ENCODE assay signal across 23 cellular contexts in genomic region chr13:60326273-60326672, GRCh38.
DNase-seq lines count a peak whose midpoint lies in the region; FAIRE-seq and TF ChIP-seq lines count a peak whose summit lies in the region.
"Had no signal": no experiment of that assay in that cellular context is flagged by ENCODE, and none has a peak within 500 bp of the region (broad histone marks: within the 10 kb centered on the region; RNA-seq: fewer than 3 reads in every experiment).

No MANE protein-coding gene starts in this region.

- no peak overlapping the region for H3K23ac ChIP-seq in mesendoderm (ENCODE audit: low read length)

- no peak overlapping the region for H4K5ac ChIP-seq in mesendoderm (ENCODE audit: low read length)

- no peaks in the 10 kb centered on the region for H3K4me1 ChIP-seq in mesendoderm (ENCODE audit: control insufficient read depth, low read depth, low read length)
- H3K4me1 ChIP-seq: lower lobe of right lung, prostate gland had no signal

- no peak overlapping the region for H3K56ac ChIP-seq in mesendoderm (ENCODE audit: low read length)

- DNase-seq in GM12891 (ENCODE audit: insufficient read length, low spot score): no peak
- DNase-seq in HT-29 (ENCODE audit: low spot score): peak; percentile 21
- DNase-seq in RKO (ENCODE audit: low spot score): peak; percentile 20
- peak; percentile 32 for DNase-seq in mesendoderm
- DNase-seq in head of caudate nucleus: no peak
- no peak for DNase-seq in NCI-H1105 (lab: John Stamatoyannopoulos, UW)
- no peak for DNase-seq in GM19239 (ENCODE audit: insufficient read length, low spot score)
- DNase-seq: activated CD4-positive, alpha-beta memory T cell treated with anti-CD3 and anti-CD28 coated beads, Interleukin-2, amount 10 ng/mL, durations not matched to agents 7 days and 5 days; activated CD4-positive, CD25-positive, alpha-beta regulatory T cell; activated effector memory CD4-positive, alpha-beta T cell treated with anti-CD3 and anti-CD28 coated beads, Interleukin-2, amount 50 U/mL, for 16 hours; brain microvascular endothelial cell; CD4-positive, alpha-beta memory T cell; effector memory CD8-positive, alpha-beta T cell; GM23248; lower lobe of right lung; NCI-H1092; NCI-H2029; RPMI8226; small intestine; stimulated activated naive CD4-positive, alpha-beta T cell had no signal

- intact Hi-C loops in head of caudate nucleus (cut with DNase I): no loop called here

- no peaks in the 10 kb centered on the region for H3K27me3 ChIP-seq in mesendoderm (ENCODE audit: insufficient read depth, low read length, poor library complexity)
- H3K27me3 ChIP-seq: brain microvascular endothelial cell had no signal

- H3K36me3 ChIP-seq in mesendoderm (ENCODE audit: control insufficient read depth, insufficient read depth, low read length): no peaks in the 10 kb centered on the region
- H3K36me3 ChIP-seq: brain microvascular endothelial cell, lower lobe of right lung, prostate gland, thoracic aorta had no signal

- no peak overlapping the region for H3K27ac ChIP-seq in mesendoderm (ENCODE audit: low read depth, low read length)
- H3K27ac ChIP-seq: brain microvascular endothelial cell, GM23248, lower lobe of right lung, prostate gland, thoracic aorta had no signal

- TF ChIP-seq POLR2A in GM12891 (IDR thresholded peaks at IDR 0.05; ENCODE audit: low read depth, low read length): no peak

- H3K4ac ChIP-seq in mesendoderm (ENCODE audit: low read depth, low read length): no peak overlapping the region

- H3K4me3 ChIP-seq in mesendoderm (ENCODE audit: low read length): no peak overlapping the region
- H3K4me3 ChIP-seq: GM23248, lower lobe of right lung, prostate gland, thoracic aorta had no signal

- H2BK120ac ChIP-seq in mesendoderm (ENCODE audit: low read depth, low read length): no peak overlapping the region

- FAIRE-seq in GM12891 (lab: Jason Lieb, UNC): no peak
- no peak for FAIRE-seq in GM19239 (lab: Jason Lieb, UNC)
- FAIRE-seq: GM12892, small intestine had no signal

- H3K9ac ChIP-seq in mesendoderm (ENCODE audit: low read length): no peak overlapping the region
- H3K9ac ChIP-seq: GM23248 had no signal

- H2BK5ac ChIP-seq in mesendoderm (ENCODE audit: low read length): no peak overlapping the region

- no peak overlapping the region for H3K18ac ChIP-seq in mesendoderm (ENCODE audit: low read length)

- no peak overlapping the region for H4K8ac ChIP-seq in mesendoderm (ENCODE audit: low read depth, low read length)

- H2AK5ac ChIP-seq in mesendoderm (ENCODE audit: low read length): no peak overlapping the region

- no peak overlapping the region for H3K4me2 ChIP-seq in mesendoderm (ENCODE audit: low read length)

- H3K79me1 ChIP-seq in mesendoderm (ENCODE audit: low read length): no peaks in the 10 kb centered on the region

- WGBS in mesendoderm (ENCODE audit: extremely low coverage, insufficient coverage, low lambda C conversion rate): no CpG with 5 or more reads among the region's 3 CpGs

- H3K79me2 ChIP-seq in mesendoderm (ENCODE audit: control insufficient read depth, insufficient read depth, low read length): no peaks in the 10 kb centered on the region

- no peak overlapping the region for H2BK15ac ChIP-seq in mesendoderm (replicated peaks; ENCODE audit: low read depth)

TF ChIP-seq in GM12891, 5 proteins besides CTCF, POLR2A, EP300 and RAD21:
- TF ChIP-seq SPI1 (IDR thresholded peaks at IDR 0.05; ENCODE audit: low read depth, low read length) (peak; percentile 76), TAF1 (IDR thresholded peaks at IDR 0.05; ENCODE audit: low read depth, low read length) (no peak)

Comparison
In these comparisons a context has a peak if more than half of its experiments do, and no peak if none do; other contexts are left out.
1. DNase-seq: peak in HT-29 (single experiment), RKO (single experiment) and mesendoderm (single experiment); none in GM12891 (single experiment), head of caudate nucleus (0 of 42), NCI-H1105 (single experiment) and GM19239 (single experiment).